In the genomic region with DNA sequence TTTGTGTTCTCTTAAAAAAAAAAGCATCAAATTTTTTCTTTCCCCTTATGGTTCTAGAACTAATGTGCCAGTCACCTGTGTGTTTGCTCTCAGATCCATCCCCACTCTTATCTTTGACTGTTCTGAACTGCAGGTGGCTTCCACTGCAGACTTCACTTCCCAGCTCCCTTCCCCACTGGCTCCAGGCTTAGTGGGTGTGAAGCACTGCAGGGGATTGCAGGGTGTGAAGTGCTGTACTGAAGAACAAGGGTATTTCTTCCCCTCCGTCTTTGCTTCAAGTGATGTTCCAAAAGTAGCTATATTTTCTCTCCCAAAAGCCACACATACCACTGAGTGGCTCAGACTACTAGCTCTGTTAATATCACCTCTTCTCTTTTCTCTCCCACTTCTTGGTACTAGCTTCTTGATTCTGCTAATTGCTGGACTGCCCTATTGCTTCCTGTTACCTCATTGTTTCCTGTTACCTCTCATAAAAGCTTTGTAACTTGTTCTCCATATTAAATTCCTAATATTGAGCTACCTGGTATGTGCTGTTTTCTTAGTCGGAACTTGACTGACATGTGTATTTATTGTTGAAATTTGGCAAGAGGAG, we compare ENCODE assay signal across 9 cellular contexts.
"Had no signal": no experiment of that assay in that cellular context is flagged by ENCODE, and none has a peak within 500 bp of the region (broad histone marks: within the 10 kb centered on the region; RNA-seq: fewer than 3 reads in every experiment).

No MANE protein-coding gene starts in this region.

- H3K27me3 ChIP-seq: brain microvascular endothelial cell, upper lobe of left lung had no signal

- DNase-seq: cerebellar nuclear complex; foreskin melanocyte; left colon; right cardiac atrium; stimulated activated CD4-positive, alpha-beta T cell treated with anti-CD3 and anti-CD28 coated beads, Interleukin-2, amount 100 ng/mL, for 24 hours; stimulated activated naive CD4-positive, alpha-beta T cell treated with Interleukin-2 at 50 U/mL for 16 hours; upper lobe of left lung had no signal

- H3K9me3 ChIP-seq: upper lobe of left lung had no signal

- H3K27ac ChIP-seq: brain microvascular endothelial cell, upper lobe of left lung had no signal

- H3K36me3 ChIP-seq: brain microvascular endothelial cell, upper lobe of left lung had no signal

- H3K4me3 ChIP-seq: upper lobe of left lung had no signal

- ATAC-seq: activated CD4-positive, CD25-positive, alpha-beta regulatory T cell treated with anti-CD3 and anti-CD28 coated beads, Interleukin-2, amount 50 U/mL, for 24 hours; left colon had no signal
